In the genomic region with DNA sequence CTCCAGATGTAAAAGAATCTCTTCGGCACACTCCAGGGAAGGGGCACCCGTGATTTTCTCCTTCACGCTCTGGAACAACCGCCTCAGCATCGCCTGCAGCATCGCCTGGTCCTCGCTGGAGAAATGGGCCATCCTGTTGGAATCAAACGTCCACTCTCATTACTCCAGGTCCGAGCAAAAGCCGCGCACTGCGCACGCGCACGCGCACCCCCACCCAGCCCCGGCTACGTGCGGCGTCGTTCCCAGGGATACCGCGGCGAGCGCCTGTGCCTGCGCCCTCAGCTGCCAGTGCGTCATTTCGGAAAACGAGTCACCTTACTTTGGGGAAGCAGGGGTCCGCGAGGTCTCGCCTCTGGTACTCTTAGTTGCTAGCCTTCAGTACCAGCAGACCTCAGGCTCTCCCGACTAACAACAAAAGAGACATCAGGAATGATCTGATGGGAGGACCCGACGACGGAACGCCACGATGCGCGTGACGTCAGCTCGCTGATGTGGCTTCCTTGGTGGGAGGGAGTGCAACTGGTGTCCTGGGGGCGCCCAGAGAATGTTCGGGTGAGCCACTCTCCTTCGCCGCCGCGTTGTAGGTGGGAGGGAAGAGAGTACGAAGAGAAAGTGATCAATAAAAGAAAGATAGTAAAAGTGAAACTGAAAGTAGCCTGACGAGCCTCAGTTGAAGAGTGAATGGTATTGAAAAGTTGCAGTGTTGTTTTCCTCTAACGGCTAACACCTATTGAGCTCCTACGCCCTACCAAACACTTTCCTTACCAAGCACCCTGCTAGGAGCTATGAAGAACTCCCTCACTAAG, we compare ENCODE assay signal across 8 cellular contexts. TPM values are rescaled to one million over a fixed set of nuclear protein-coding genes. Genes with fewer than 3 reads are reported as not detected.
DNase-seq lines count a peak whose midpoint lies in the region; ATAC-seq, FAIRE-seq and TF ChIP-seq lines count a peak whose summit lies in the region.

A gene with protein sequence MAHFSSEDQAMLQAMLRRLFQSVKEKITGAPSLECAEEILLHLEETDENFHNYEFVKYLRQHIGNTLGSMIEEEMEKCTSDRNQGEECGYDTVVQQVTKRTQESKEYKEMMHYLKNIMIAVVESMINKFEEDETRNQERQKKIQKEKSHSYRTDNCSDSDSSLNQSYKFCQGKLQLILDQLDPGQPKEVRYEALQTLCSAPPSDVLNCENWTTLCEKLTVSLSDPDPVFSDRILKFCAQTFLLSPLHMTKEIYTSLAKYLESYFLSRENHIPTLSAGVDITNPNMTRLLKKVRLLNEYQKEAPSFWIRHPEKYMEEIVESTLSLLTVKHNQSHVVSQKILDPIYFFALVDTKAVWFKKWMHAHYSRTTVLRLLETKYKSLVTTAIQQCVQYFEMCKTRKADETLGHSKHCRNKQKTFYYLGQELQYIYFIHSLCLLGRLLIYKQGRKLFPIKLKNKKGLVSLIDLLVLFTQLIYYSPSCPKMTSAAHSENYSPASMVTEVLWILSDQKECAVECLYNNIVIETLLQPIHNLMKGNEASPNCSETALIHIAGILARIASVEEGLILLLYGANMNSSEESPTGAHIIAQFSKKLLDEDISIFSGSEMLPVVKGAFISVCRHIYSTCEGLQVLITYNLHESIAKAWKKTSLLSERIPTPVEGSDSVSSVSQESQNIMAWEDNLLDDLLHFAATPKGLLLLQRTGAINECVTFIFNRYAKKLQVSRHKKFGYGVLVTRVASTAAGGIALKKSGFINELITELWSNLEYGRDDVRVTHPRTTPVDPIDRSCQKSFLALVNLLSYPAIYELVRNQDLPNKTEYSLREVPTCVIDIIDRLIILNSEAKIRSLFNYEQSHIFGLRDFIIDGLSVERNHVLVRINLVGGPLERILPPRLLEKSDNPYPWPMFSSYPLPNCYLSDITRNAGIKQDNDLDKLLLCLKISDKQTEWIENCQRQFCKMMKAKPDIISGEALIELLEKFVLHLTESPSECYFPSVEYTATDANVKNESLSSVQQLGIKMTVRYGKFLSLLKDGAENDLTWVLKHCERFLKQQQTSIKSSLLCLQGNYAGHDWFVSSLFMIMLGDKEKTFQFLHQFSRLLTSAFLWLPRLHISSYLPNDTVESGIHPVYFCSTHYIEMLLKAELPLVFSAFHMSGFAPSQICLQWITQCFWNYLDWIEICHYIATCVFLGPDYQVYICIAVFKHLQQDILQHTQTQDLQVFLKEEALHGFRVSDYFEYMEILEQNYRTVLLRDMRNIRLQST (minus strand): TSS at position 182 of the 806 bp plus-strand sequence. CDS start 50 bp downstream, at position 132.

- no peaks in the 10 kb centered on the region for H3K36me3 ChIP-seq in astrocyte (ENCODE audit: insufficient read depth, low read length)
- H3K36me3 ChIP-seq in vagina, result no peaks in the 10 kb centered on the region

- H3K9me3 ChIP-seq in astrocyte (ENCODE audit: insufficient read depth, low read depth, low read length) (no peaks in the 10 kb centered on the region), vagina (no peaks in the 10 kb centered on the region)

- H3K27ac Mint-ChIP-seq in T-helper 2 cell treated with Interferon-gamma antibody and Interleukin-4, amounts not matched to agents 5 μg/mL and 100 μg/mL, for 36 hours, result peak within 1 kb of the TSS; percentile 99
- H3K27ac Mint-ChIP-seq in astrocyte (ENCODE audit: unreplicated experiment), result peak within 1 kb of the TSS; percentile 100

- peak; percentile 78 for DNase-seq in GM18507 (ENCODE audit: extremely low spot score, insufficient read length, low read depth)
- DNase-seq in NCI-H1930 (lab: John Stamatoyannopoulos, UW), result peak; percentile 78 to 86
- peak; percentile 90 for DNase-seq in T-helper 2 cell treated with Interferon-gamma antibody and Interleukin-4, amounts not matched to agents 5 μg/mL and 100 μg/mL, for 36 hours (ENCODE audit: low spot score)
- DNase-seq in astrocyte (ENCODE audit: low read depth), result peak; percentile 83
- peak; percentile 93 for DNase-seq in hepatic stellate cell (ENCODE audit: low spot score)
- DNase-seq in putamen (ENCODE audit: low spot score), result peak; percentile 91
- DNase-seq in vagina (ENCODE audit: extremely low spot score in 2 of 2), result peak in 1 of 2 donors; percentile 93

- peak within 1 kb of the TSS; percentile 92 for H2AFZ ChIP-seq in astrocyte (ENCODE audit: low read depth, low read length)

- peak within 1 kb of the TSS; percentile 99 for H3K27ac ChIP-seq in astrocyte (ENCODE audit: low read depth, low read length)
- H3K27ac ChIP-seq in vagina, result peak within 1 kb of the TSS; percentile 96

- peak in 1 of 2 donors; percentile 5 for TF ChIP-seq POLR2A in vagina (IDR thresholded peaks at IDR 0.05)

- H3K4me3 ChIP-seq in astrocyte (ENCODE audit: insufficient read depth, low read depth, low read length) (peak within 1 kb of the TSS; percentile 91), vagina (peak within 1 kb of the TSS; percentile 57 to 81)

- H3K27me3 ChIP-seq in astrocyte (ENCODE audit: insufficient read depth, low read length) (no peaks in the 10 kb centered on the region), vagina (no peaks in the 10 kb centered on the region)

- FAIRE-seq in GM18507 (lab: Jason Lieb, UNC), result peak; percentile 87
- no peak for FAIRE-seq in astrocyte (lab: Jason Lieb, UNC)

- no peaks in the 10 kb centered on the region for H3K9me3 Mint-ChIP-seq in T-helper 2 cell treated with Interferon-gamma antibody and Interleukin-4, amounts not matched to agents 5 μg/mL and 100 μg/mL, for 36 hours
- no peaks in the 10 kb centered on the region for H3K9me3 Mint-ChIP-seq in astrocyte (ENCODE audit: unreplicated experiment)

- no peak for TF ChIP-seq CTCF in astrocyte (IDR thresholded peaks at IDR 0.05; ENCODE audit: insufficient read depth, low read depth, low read length)
- TF ChIP-seq CTCF in vagina (IDR thresholded peaks at IDR 0.05), result no peak

- H3K9ac ChIP-seq in astrocyte (ENCODE audit: low read length), result peak within 1 kb of the TSS; percentile 94

- peak within 1 kb of the TSS; percentile 86 for H3K4me2 ChIP-seq in astrocyte (ENCODE audit: low read length)

- no peaks in the 10 kb centered on the region for H3K27me3 Mint-ChIP-seq in T-helper 2 cell treated with Interferon-gamma antibody and Interleukin-4, amounts not matched to agents 5 μg/mL and 100 μg/mL, for 36 hours (ENCODE audit: low read depth)
- H3K27me3 Mint-ChIP-seq in astrocyte (ENCODE audit: low read depth, unreplicated experiment), result no peaks in the 10 kb centered on the region

- peaks cover 2% of the 10 kb centered on the region for H3K36me3 Mint-ChIP-seq in T-helper 2 cell treated with Interferon-gamma antibody and Interleukin-4, amounts not matched to agents 5 μg/mL and 100 μg/mL, for 36 hours (ENCODE audit: low read depth)
- H3K36me3 Mint-ChIP-seq in astrocyte (ENCODE audit: low read depth, unreplicated experiment), result no peaks in the 10 kb centered on the region

- H3K4me3 Mint-ChIP-seq in T-helper 2 cell treated with Interferon-gamma antibody and Interleukin-4, amounts not matched to agents 5 μg/mL and 100 μg/mL, for 36 hours, result peak within 1 kb of the TSS; percentile 95
- H3K4me3 Mint-ChIP-seq in astrocyte (ENCODE audit: unreplicated experiment), result peak within 1 kb of the TSS; percentile 96

- peak; percentile 86 for ATAC-seq in HG02973 (IDR thresholded peaks at IDR 0.05; ENCODE audit: unreplicated experiment)

- intact Hi-C loops in vagina (cut with DNase I), result no loop called here

- H3K4me1 ChIP-seq in astrocyte (ENCODE audit: insufficient read depth, low read length) (peaks cover 4% of the 10 kb centered on the region), vagina (peaks cover 11% of the 10 kb centered on the region)

- H3K4me1 Mint-ChIP-seq in T-helper 2 cell treated with Interferon-gamma antibody and Interleukin-4, amounts not matched to agents 5 μg/mL and 100 μg/mL, for 36 hours (ENCODE audit: low read depth), result peaks cover 26% of the 10 kb centered on the region
- peaks cover 8% of the 10 kb centered on the region for H3K4me1 Mint-ChIP-seq in astrocyte (ENCODE audit: low read depth, unreplicated experiment)

- H4K20me1 ChIP-seq in astrocyte (ENCODE audit: insufficient read depth, low read length), result no peaks in the 10 kb centered on the region

- H3K79me2 ChIP-seq in astrocyte (ENCODE audit: insufficient read depth, low read length), result no peaks in the 10 kb centered on the region

RNA-seq across cellular contexts. Expression of the gene that starts here (rescaled TPM):
- total RNA-seq in astrocyte (8.8 and 8.9 TPM in 2 replicates), vagina (9.8 TPM)
